ENCODE assay signal across 8 cellular contexts in the genomic region with DNA sequence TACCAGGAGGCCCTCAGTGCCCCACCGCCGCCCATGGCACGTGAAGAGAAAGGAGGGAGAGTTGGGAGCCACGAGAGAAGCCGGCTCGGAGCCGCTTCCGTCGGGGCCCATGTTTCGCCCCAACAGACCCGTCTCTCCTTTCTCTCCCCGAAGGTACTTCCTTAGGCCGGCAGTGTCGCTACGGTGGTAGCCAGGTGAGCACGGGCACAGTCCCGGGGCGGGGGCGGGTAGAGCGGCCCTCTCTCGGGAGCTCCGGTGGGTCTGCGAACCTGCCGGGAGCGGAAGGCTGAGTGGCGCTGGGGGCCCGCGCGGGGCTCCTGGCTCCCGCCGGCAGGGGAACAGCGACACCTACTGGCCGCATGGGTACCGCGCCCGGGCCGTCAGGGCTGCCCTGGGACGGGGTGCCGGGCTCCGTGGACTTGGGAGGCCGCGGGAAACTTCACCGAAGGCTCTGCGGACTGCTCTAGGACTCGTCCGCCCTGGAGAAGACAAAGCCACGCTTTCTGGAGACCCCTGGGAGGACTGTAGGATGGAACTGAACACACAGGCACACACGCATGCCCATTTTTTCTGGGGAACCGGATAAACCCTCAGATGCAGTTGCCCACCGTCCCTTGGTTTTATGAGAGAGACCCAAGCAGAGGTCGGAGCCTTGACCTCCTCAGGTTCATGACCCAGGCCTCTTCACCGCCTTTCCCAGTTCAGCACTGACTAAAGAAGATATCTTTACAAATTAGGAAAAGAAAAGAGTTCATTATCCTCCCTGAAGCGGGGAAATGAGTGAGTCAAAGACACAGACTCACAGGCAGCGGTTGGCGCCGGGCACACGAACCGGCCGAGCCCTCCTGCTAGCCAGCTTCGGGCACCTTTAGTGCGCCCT.
DNase-seq lines count a peak whose midpoint lies in the region; ATAC-seq and TF ChIP-seq lines count a peak whose summit lies in the region.

No MANE protein-coding gene starts in this region.

- H3K4me3 ChIP-seq in DOHH2 (ENCODE audit: low read length) (peak overlapping the region; percentile 68), HUES64 (ENCODE audit: low read length) (peak overlapping the region; percentile 44), upper lobe of right lung (peak overlapping the region; percentile 44)

- H3K4me1 ChIP-seq in DOHH2 (ENCODE audit: control insufficient read depth, low read length) (peaks cover 32% of the 10 kb centered on the region), HUES64 (ENCODE audit: insufficient read depth, low read length) (peaks cover 21% of the 10 kb centered on the region), upper lobe of right lung (peaks cover 18% of the 10 kb centered on the region)

- peaks cover 14% of the 10 kb centered on the region for H3K4me1 Mint-ChIP-seq in activated naive CD4-positive, alpha-beta T cell treated with anti-CD3 and anti-CD28 coated beads, Interleukin-2, amount 10 ng/mL, durations not matched to agents 7 days and 5 days

- peaks cover 8% of the 10 kb centered on the region; the same call in 1 of the 2 replicates for H3F3A ChIP-seq in DOHH2 (ENCODE audit: control insufficient read depth, insufficient read depth)

- peak overlapping the region; percentile 33 for H3K4me3 Mint-ChIP-seq in activated naive CD4-positive, alpha-beta T cell treated with anti-CD3 and anti-CD28 coated beads, Interleukin-2, amount 10 ng/mL, durations not matched to agents 7 days and 5 days

- H3K27ac Mint-ChIP-seq in activated naive CD4-positive, alpha-beta T cell treated with anti-CD3 and anti-CD28 coated beads, Interleukin-2, amount 10 ng/mL, durations not matched to agents 7 days and 5 days: peak overlapping the region; percentile 28

- intact Hi-C loops in cardiac septum (cut with DNase I) (loop anchor here (5.0 to 10.0 kb wide), 2 partner anchors 538 to 1256 kb away; no protein-coding TSS in a partner anchor), posterior vena cava (cut with DNase I) (loop anchor here (5.0 to 10.0 kb wide), 2 partner anchors 896 to 898 kb away; no protein-coding TSS in a partner anchor), upper lobe of right lung (cut with DNase I) (loop anchor here (5.0 kb wide), 1 partner anchor 898 kb away; no protein-coding TSS in a partner anchor)

- H3K9ac ChIP-seq in HUES64 (ENCODE audit: low read depth, low read length): no peak overlapping the region

- H3K4me2 ChIP-seq in DOHH2 (ENCODE audit: low read length): peak overlapping the region; percentile 71

- DNase-seq in activated naive CD4-positive, alpha-beta T cell treated with anti-CD3 and anti-CD28 coated beads, Interleukin-2, amount 10 ng/mL, durations not matched to agents 7 days and 5 days: peak; percentile 80
- peak; percentile 87 for DNase-seq in cardiac septum (ENCODE audit: low spot score)
- DNase-seq in posterior vena cava (ENCODE audit: low spot score): peak; percentile 91
- peak; percentile 86 for DNase-seq in upper lobe of right lung

- peaks cover 2% of the 10 kb centered on the region for H3K9me3 Mint-ChIP-seq in activated naive CD4-positive, alpha-beta T cell treated with anti-CD3 and anti-CD28 coated beads, Interleukin-2, amount 10 ng/mL, durations not matched to agents 7 days and 5 days

- H3K27me3 ChIP-seq in DOHH2 (ENCODE audit: control insufficient read depth, low read length) (no peaks in the 10 kb centered on the region), HUES64 (ENCODE audit: insufficient read depth, low read length) (peaks cover 99% of the 10 kb centered on the region), upper lobe of right lung (peaks cover 98% of the 10 kb centered on the region)

- CTCF ChIA-PET in activated naive CD4-positive, alpha-beta T cell treated with anti-CD3 and anti-CD28 coated beads, Interleukin-2, amount 10 ng/mL, durations not matched to agents 7 days and 5 days (lab: Charles Lee): interaction anchor here (0.9 to 4.5 kb wide), 8 partner anchors 9 to 900 kb away, joined by 3 to 34 read pairs (median 4); no protein-coding TSS in a partner anchor

- H3K27ac ChIP-seq in DOHH2 (ENCODE audit: low read depth, low read length) (no peak overlapping the region), HUES64 (ENCODE audit: low read depth, low read length) (no peak overlapping the region), upper lobe of right lung (no peak overlapping the region)

- no peaks in the 10 kb centered on the region for H4K20me1 ChIP-seq in DOHH2 (ENCODE audit: control insufficient read depth, insufficient read depth, low read depth, low read length)

- H3K36me3 Mint-ChIP-seq in activated naive CD4-positive, alpha-beta T cell treated with anti-CD3 and anti-CD28 coated beads, Interleukin-2, amount 10 ng/mL, durations not matched to agents 7 days and 5 days: peaks cover 5% of the 10 kb centered on the region

- H3K27me3 Mint-ChIP-seq in activated naive CD4-positive, alpha-beta T cell treated with anti-CD3 and anti-CD28 coated beads, Interleukin-2, amount 10 ng/mL, durations not matched to agents 7 days and 5 days: peaks cover 91% of the 10 kb centered on the region

- H3K36me3 ChIP-seq in DOHH2 (ENCODE audit: control insufficient read depth, low read length) (no peaks in the 10 kb centered on the region; the same call in 1 of the 2 replicates), HUES64 (ENCODE audit: insufficient read depth, low read length) (no peaks in the 10 kb centered on the region), upper lobe of right lung (no peaks in the 10 kb centered on the region)

- peaks cover 29% of the 10 kb centered on the region for H3K79me2 ChIP-seq in DOHH2 (ENCODE audit: control insufficient read depth, low read length)

- H3K9me3 ChIP-seq in DOHH2 (ENCODE audit: control insufficient read depth, insufficient read depth, low read length): no peaks in the 10 kb centered on the region
- H3K9me3 ChIP-seq in HUES64 (ENCODE audit: insufficient read depth, low read depth, low read length): no peaks in the 10 kb centered on the region
- no peaks in the 10 kb centered on the region for H3K9me3 ChIP-seq in upper lobe of right lung

- TF ChIP-seq CTCF in DOHH2 (IDR thresholded peaks at IDR 0.05; ENCODE audit: low read depth, low read length, poor library complexity, severe bottlenecking): peak; percentile 95
- peak; percentile 98 for TF ChIP-seq CTCF in upper lobe of right lung (IDR thresholded peaks at IDR 0.05)

- ATAC-seq in GM21526 (IDR thresholded peaks at IDR 0.05; ENCODE audit: low FRiP score, unreplicated experiment): peak; percentile 81
- ATAC-seq in SK-N-SH treated with all-trans-retinoic acid at 6 μM for 48 hours: peak; percentile 94
- peak; percentile 96 for ATAC-seq in upper lobe of right lung

- H3K9me2 ChIP-seq in DOHH2 (replicated peaks; ENCODE audit: control insufficient read depth, low read length): no peaks in the 10 kb centered on the region

- under 1% methylated on average over 61 of the region's 61 CpGs for WGBS in HUES64

TF ChIP-seq in SK-N-SH treated with all-trans-retinoic acid at 6 μM for 48 hours, 23 proteins besides CTCF, POLR2A, EP300 and RAD21:
- TF ChIP-seq ZFP3 (CRISPR knock-in tag; IDR thresholded peaks at IDR 0.05): no peak
- TF ChIP-seq RARB (CRISPR knock-in tag; IDR thresholded peaks at IDR 0.05): no peak
- TF ChIP-seq, protein P1, sequence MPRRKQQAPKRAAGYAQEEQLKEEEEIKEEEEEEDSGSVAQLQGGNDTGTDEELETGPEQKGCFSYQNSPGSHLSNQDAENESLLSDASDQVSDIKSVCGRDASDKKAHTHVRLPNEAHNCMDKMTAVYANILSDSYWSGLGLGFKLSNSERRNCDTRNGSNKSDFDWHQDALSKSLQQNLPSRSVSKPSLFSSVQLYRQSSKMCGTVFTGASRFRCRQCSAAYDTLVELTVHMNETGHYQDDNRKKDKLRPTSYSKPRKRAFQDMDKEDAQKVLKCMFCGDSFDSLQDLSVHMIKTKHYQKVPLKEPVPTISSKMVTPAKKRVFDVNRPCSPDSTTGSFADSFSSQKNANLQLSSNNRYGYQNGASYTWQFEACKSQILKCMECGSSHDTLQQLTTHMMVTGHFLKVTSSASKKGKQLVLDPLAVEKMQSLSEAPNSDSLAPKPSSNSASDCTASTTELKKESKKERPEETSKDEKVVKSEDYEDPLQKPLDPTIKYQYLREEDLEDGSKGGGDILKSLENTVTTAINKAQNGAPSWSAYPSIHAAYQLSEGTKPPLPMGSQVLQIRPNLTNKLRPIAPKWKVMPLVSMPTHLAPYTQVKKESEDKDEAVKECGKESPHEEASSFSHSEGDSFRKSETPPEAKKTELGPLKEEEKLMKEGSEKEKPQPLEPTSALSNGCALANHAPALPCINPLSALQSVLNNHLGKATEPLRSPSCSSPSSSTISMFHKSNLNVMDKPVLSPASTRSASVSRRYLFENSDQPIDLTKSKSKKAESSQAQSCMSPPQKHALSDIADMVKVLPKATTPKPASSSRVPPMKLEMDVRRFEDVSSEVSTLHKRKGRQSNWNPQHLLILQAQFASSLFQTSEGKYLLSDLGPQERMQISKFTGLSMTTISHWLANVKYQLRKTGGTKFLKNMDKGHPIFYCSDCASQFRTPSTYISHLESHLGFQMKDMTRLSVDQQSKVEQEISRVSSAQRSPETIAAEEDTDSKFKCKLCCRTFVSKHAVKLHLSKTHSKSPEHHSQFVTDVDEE (CRISPR knock-in tag; IDR thresholded peaks at IDR 0.05): no peak
- TF ChIP-seq ZC3H10 (CRISPR knock-in tag; IDR thresholded peaks at IDR 0.05): no peak
- TF ChIP-seq ZNF565 (CRISPR knock-in tag; conservative IDR thresholded peaks at IDR 0.05; ENCODE audit: low read depth): no peak
- TF ChIP-seq ZNF70 (CRISPR knock-in tag; IDR thresholded peaks at IDR 0.05): no peak
- TF ChIP-seq TCF4 (CRISPR knock-in tag; IDR thresholded peaks at IDR 0.05; ENCODE audit: borderline replicate concordance): no peak
- no peak for TF ChIP-seq ARNTL (CRISPR knock-in tag; IDR thresholded peaks at IDR 0.05; ENCODE audit: borderline replicate concordance, low read depth)
- no peak for TF ChIP-seq PPARA (CRISPR knock-in tag; IDR thresholded peaks at IDR 0.05; ENCODE audit: borderline replicate concordance)
